In the genomic region with DNA sequence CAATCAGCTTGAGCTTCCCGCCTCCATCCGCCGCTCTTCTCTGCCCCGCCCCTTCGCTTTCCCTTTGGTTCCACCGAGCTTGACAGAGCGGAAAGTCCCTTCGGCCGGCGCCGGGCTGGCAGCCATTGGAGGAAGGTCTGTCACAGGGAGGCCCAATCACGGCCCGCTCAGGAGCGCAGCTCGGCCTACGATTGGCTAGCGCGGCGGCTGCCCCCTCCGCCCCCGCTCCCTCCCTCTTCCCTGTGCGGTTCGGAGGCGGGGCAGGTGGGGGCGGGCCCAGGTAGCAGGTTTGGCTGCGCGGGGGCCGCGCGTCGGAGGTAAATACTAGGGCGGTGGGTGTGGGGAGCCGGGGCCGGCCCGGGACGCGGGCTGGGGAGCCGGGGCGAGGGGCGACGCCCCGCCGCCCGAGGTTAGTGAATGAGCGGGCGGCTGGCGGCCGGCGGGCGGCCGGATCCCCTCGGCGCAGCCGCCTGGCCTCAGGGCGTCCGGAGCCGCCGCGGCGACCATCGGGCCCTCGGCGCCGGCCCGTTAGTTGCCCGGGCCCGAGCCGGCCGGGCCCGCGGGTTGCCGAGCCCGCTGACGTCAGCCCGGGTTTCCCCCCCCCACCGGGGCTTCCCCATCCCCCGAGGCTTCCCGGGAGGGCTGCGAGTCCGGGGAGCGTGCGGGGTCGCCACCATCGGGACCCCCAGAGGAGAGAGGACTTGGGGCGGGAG, we compare ENCODE assay signal across 8 cellular contexts.
DNase-seq lines count a peak whose midpoint lies in the region; ATAC-seq and TF ChIP-seq lines count a peak whose summit lies in the region.

Gene CYLD (plus strand): TSS at position 279 of the 713 bp plus-strand sequence. CDS start 7,613 bp downstream, outside the sequence.

- peak within 1 kb of the TSS; percentile 97 for H3K27ac Mint-ChIP-seq in central memory CD8-positive, alpha-beta T cell (ENCODE audit: low read depth)

- H3K27me3 Mint-ChIP-seq in central memory CD8-positive, alpha-beta T cell: no peaks in the 10 kb centered on the region

- no peaks in the 10 kb centered on the region for H3K9me3 Mint-ChIP-seq in central memory CD8-positive, alpha-beta T cell

- DNase-seq in AG09309 (ENCODE audit: low read depth) (peak; percentile 96), NCI-H446 (lab: John Stamatoyannopoulos, UW) (peak; percentile 89 to 96), iris pigment epithelial cell (ENCODE audit: low read depth) (peak; percentile 100)
- DNase-seq in activated CD4-positive, CD25-positive, alpha-beta regulatory T cell treated with anti-CD3 and anti-CD28 coated beads, Interleukin-2, amount 50 U/mL, for 16 hours (ENCODE audit: low read depth, low spot score): peak; percentile 99
- peak; percentile 96 to 99 for DNase-seq in central memory CD8-positive, alpha-beta T cell (ENCODE audit: low spot score in 2 of 2)
- peak; percentile 99 for DNase-seq in stimulated activated CD4-positive, alpha-beta T cell treated with anti-CD3 and anti-CD28 coated beads, Interleukin-12 subunit alpha, Interleukin-12 subunit beta, amount 100 ng/mL, for 24 hours (ENCODE audit: low read depth in 2 of 2)

- H3K4me1 Mint-ChIP-seq in central memory CD8-positive, alpha-beta T cell: peaks cover 45% of the 10 kb centered on the region

- peak within 1 kb of the TSS; percentile 84 for H3K4me3 Mint-ChIP-seq in central memory CD8-positive, alpha-beta T cell

- no peak for TF ChIP-seq CTCF in AG09309 (IDR thresholded peaks at IDR 0.05; ENCODE audit: control insufficient read depth, insufficient read depth, low read depth, low read length, missing control alignments)

- peak; percentile 87 for ATAC-seq in GM19025 (IDR thresholded peaks at IDR 0.05; ENCODE audit: low read depth, unreplicated experiment)
- ATAC-seq in HG03342 (IDR thresholded peaks at IDR 0.05; ENCODE audit: unreplicated experiment): peak; percentile 92
- peak; percentile 92 for ATAC-seq in central memory CD8-positive, alpha-beta T cell (replicated peaks; ENCODE audit: extremely low read depth, poor library complexity, severe bottlenecking)

- peak within 1 kb of the TSS; percentile 99 for H3K4me3 ChIP-seq in AG09309 (ENCODE audit: control insufficient read depth, low read depth, low read length)

- H3K36me3 Mint-ChIP-seq in central memory CD8-positive, alpha-beta T cell (ENCODE audit: insufficient read depth): peaks cover 31% of the 10 kb centered on the region

Comparison
In these comparisons a context has a peak if more than half of its experiments do, and no peak if none do; other contexts are left out.
1. Peak in every context shown above with its lines: DNase-seq, ATAC-seq and H3K4me3 ChIP-seq.